Comparison of ENCODE assay signal across 28 cellular contexts in genomic region chr1:208054485-208054884, GRCh38.
DNase-seq lines count a peak whose midpoint lies in the region; ATAC-seq, FAIRE-seq and TF ChIP-seq lines count a peak whose summit lies in the region.
"Had no signal": no experiment of that assay in that cellular context is flagged by ENCODE, and none has a peak within 500 bp of the region (broad histone marks: within the 10 kb centered on the region; RNA-seq: fewer than 3 reads in every experiment).

No MANE protein-coding gene starts in this region.

- H2BK120ac ChIP-seq in mesendoderm (ENCODE audit: low read depth, low read length): no peak overlapping the region

- H3K79me2 ChIP-seq in mesendoderm (ENCODE audit: control insufficient read depth, insufficient read depth, low read length): no peaks in the 10 kb centered on the region

- no peaks in the 10 kb centered on the region for H3K4me1 Mint-ChIP-seq in stimulated activated effector memory CD8-positive, alpha-beta T cell treated with anti-CD3 and anti-CD28 coated beads, Interleukin-12 subunit alpha, Interleukin-12 subunit beta, amount 100 ng/mL, for 72 hours
- H3K4me1 Mint-ChIP-seq: activated B cell treated with CpG ODN at 0.5 μM for 24 hours; activated CD8-positive, alpha-beta memory T cell treated with anti-CD3 and anti-CD28 coated beads, Interleukin-2, amount 10 ng/mL, durations not matched to agents 7 days and 5 days had no signal

- no peak overlapping the region for H3K18ac ChIP-seq in mesendoderm (ENCODE audit: low read length)

- no peaks in the 10 kb centered on the region for H4K20me1 ChIP-seq in BLaER1

- H3K79me1 ChIP-seq in mesendoderm (ENCODE audit: low read length): no peaks in the 10 kb centered on the region

- DNase-seq in HT1080 (ENCODE audit: low read depth) (peak; percentile 13), bronchial epithelial cell (ENCODE audit: low read depth) (peak; percentile 40), mesendoderm (no peak), sciatic nerve (ENCODE audit: low spot score) (no peak)
- no peak for DNase-seq in stimulated activated effector memory CD8-positive, alpha-beta T cell treated with anti-CD3 and anti-CD28 coated beads, Interleukin-12 subunit alpha, Interleukin-12 subunit beta, amount 100 ng/mL, for 72 hours (ENCODE audit: low spot score in 2 of 2)
- no peak for DNase-seq in activated naive CD4-positive, alpha-beta T cell treated with anti-CD3 and anti-CD28 coated beads, Interleukin-2, amount 50 U/mL, for 16 hours
- DNase-seq: activated B cell treated with CpG ODN at 0.5 μM for 24 hours; activated CD8-positive, alpha-beta memory T cell treated with anti-CD3 and anti-CD28 coated beads, Interleukin-2, amount 10 ng/mL, durations not matched to agents 7 days and 5 days; activated naive CD4-positive, alpha-beta T cell treated with anti-CD3 and anti-CD28 coated beads for 36 hours; amniotic stem cell; CD4-positive, alpha-beta T cell; cortex of kidney; left ventricle myocardium inferior; NCI-H1092 treated with DMSO at 0.1 percent for 48 hours; NCI-H187; NCI-H2171; NCI-H510A treated with DMSO at 0.1 percent for 48 hours; occipital lobe; Peyer's patch; small intestine; SW 1271; T1000 had no signal

- H3K4me3 Mint-ChIP-seq in stimulated activated effector memory CD8-positive, alpha-beta T cell treated with anti-CD3 and anti-CD28 coated beads, Interleukin-12 subunit alpha, Interleukin-12 subunit beta, amount 100 ng/mL, for 72 hours: no peak overlapping the region
- H3K4me3 Mint-ChIP-seq: activated B cell treated with CpG ODN at 0.5 μM for 24 hours; activated CD8-positive, alpha-beta memory T cell treated with anti-CD3 and anti-CD28 coated beads, Interleukin-2, amount 10 ng/mL, durations not matched to agents 7 days and 5 days; activated naive CD4-positive, alpha-beta T cell treated with anti-CD3 and anti-CD28 coated beads for 36 hours; CD4-positive, alpha-beta T cell had no signal

- H2BK15ac ChIP-seq in mesendoderm (replicated peaks; ENCODE audit: low read depth): no peak overlapping the region

- TF ChIP-seq CTCF in bronchial epithelial cell (IDR thresholded peaks at IDR 0.05; ENCODE audit: insufficient read depth, low read length, severe bottlenecking): no peak

- no peak for FAIRE-seq in bronchial epithelial cell (lab: Jason Lieb, UNC)
- FAIRE-seq: GM12891, H54, islet of Langerhans, small intestine had no signal

- H3K23ac ChIP-seq in mesendoderm (ENCODE audit: low read length): peak overlapping the region; percentile 70

- H3K4me2 ChIP-seq in BLaER1: peak overlapping the region; percentile 38
- no peak overlapping the region for H3K4me2 ChIP-seq in mesendoderm (ENCODE audit: low read length)

- H4K5ac ChIP-seq in mesendoderm (ENCODE audit: low read length): no peak overlapping the region

- H3K27ac Mint-ChIP-seq in stimulated activated effector memory CD8-positive, alpha-beta T cell treated with anti-CD3 and anti-CD28 coated beads, Interleukin-12 subunit alpha, Interleukin-12 subunit beta, amount 100 ng/mL, for 72 hours: no peak overlapping the region
- H3K27ac Mint-ChIP-seq: activated B cell treated with CpG ODN at 0.5 μM for 24 hours; activated CD8-positive, alpha-beta memory T cell treated with anti-CD3 and anti-CD28 coated beads, Interleukin-2, amount 10 ng/mL, durations not matched to agents 7 days and 5 days; activated naive CD4-positive, alpha-beta T cell treated with anti-CD3 and anti-CD28 coated beads for 36 hours; CD4-positive, alpha-beta T cell had no signal

- H3K27ac ChIP-seq in BLaER1 (no peak overlapping the region), mesendoderm (ENCODE audit: low read depth, low read length) (no peak overlapping the region)
- H3K27ac ChIP-seq: cardiac muscle cell, left ventricle myocardium inferior, Peyer's patch, tibial nerve had no signal

- H3K9me3 Mint-ChIP-seq in stimulated activated effector memory CD8-positive, alpha-beta T cell treated with anti-CD3 and anti-CD28 coated beads, Interleukin-12 subunit alpha, Interleukin-12 subunit beta, amount 100 ng/mL, for 72 hours: no peaks in the 10 kb centered on the region
- H3K9me3 Mint-ChIP-seq: activated B cell treated with CpG ODN at 0.5 μM for 24 hours; activated naive CD4-positive, alpha-beta T cell treated with anti-CD3 and anti-CD28 coated beads for 36 hours; CD4-positive, alpha-beta T cell had no signal

- H3K36me3 ChIP-seq in BLaER1: no peaks in the 10 kb centered on the region
- H3K36me3 ChIP-seq in bronchial epithelial cell (ENCODE audit: control insufficient read depth, insufficient read depth, low read length): peaks cover 11% of the 10 kb centered on the region
- peaks cover 5% of the 10 kb centered on the region for H3K36me3 ChIP-seq in mesendoderm (ENCODE audit: control insufficient read depth, insufficient read depth, low read length)

- H4K8ac ChIP-seq in mesendoderm (ENCODE audit: low read depth, low read length): no peak overlapping the region

- WGBS in mesendoderm (ENCODE audit: extremely low coverage, insufficient coverage, low lambda C conversion rate): no CpG with 5 or more reads among the region's 6 CpGs

- H3K27me3 ChIP-seq in BLaER1 (no peaks in the 10 kb centered on the region), bronchial epithelial cell (ENCODE audit: control insufficient read depth, insufficient read depth, low read length) (no peaks in the 10 kb centered on the region), mesendoderm (ENCODE audit: insufficient read depth, low read length, poor library complexity) (no peaks in the 10 kb centered on the region)
- H3K27me3 ChIP-seq: cardiac muscle cell, Peyer's patch, tibial nerve had no signal

- H3K9ac ChIP-seq in BLaER1 (no peak overlapping the region), mesendoderm (ENCODE audit: low read length) (peak overlapping the region; percentile 37)

- no peak for ATAC-seq in stimulated activated effector memory CD8-positive, alpha-beta T cell treated with anti-CD3 and anti-CD28 coated beads, Interleukin-12 subunit alpha, Interleukin-12 subunit beta, amount 100 ng/mL, for 72 hours
- ATAC-seq in sciatic nerve: no peak
- ATAC-seq: activated CD8-positive, alpha-beta memory T cell treated with anti-CD3 and anti-CD28 coated beads, Interleukin-2, amount 10 ng/mL, durations not matched to agents 7 days and 5 days had no signal

- H2AK5ac ChIP-seq in mesendoderm (ENCODE audit: low read length): no peak overlapping the region

- intact Hi-C loops in sciatic nerve (cut with DNase I): no loop called here

- H3K4me3 ChIP-seq in BLaER1 (no peak overlapping the region), bronchial epithelial cell (ENCODE audit: low read depth, low read length) (no peak overlapping the region), mesendoderm (ENCODE audit: low read length) (no peak overlapping the region)
- H3K4me3 ChIP-seq: cardiac muscle cell, left ventricle myocardium inferior, Peyer's patch, tibial nerve had no signal

- H3K56ac ChIP-seq in mesendoderm (ENCODE audit: low read length): peak overlapping the region; percentile 51

- peak overlapping the region; percentile 65 for H2BK5ac ChIP-seq in mesendoderm (ENCODE audit: low read length)

- H3K9me3 ChIP-seq in BLaER1: no peaks in the 10 kb centered on the region
- H3K9me3 ChIP-seq: left ventricle myocardium inferior, Peyer's patch, tibial nerve had no signal

- H3K4me1 ChIP-seq in BLaER1 (peaks cover 16% of the 10 kb centered on the region), mesendoderm (ENCODE audit: control insufficient read depth, low read depth, low read length) (peaks cover 11% of the 10 kb centered on the region)
- H3K4me1 ChIP-seq: left ventricle myocardium inferior had no signal

- no peaks in the 10 kb centered on the region for H3K36me3 Mint-ChIP-seq in stimulated activated effector memory CD8-positive, alpha-beta T cell treated with anti-CD3 and anti-CD28 coated beads, Interleukin-12 subunit alpha, Interleukin-12 subunit beta, amount 100 ng/mL, for 72 hours
- H3K36me3 Mint-ChIP-seq: activated CD8-positive, alpha-beta memory T cell treated with anti-CD3 and anti-CD28 coated beads, Interleukin-2, amount 10 ng/mL, durations not matched to agents 7 days and 5 days had no signal

- no peak overlapping the region for H3K4ac ChIP-seq in mesendoderm (ENCODE audit: low read depth, low read length)

Comparison
In these comparisons a context has a peak if more than half of its experiments do, and no peak if none do; other contexts are left out.
1. DNase-seq: peak in HT1080 (single experiment) and bronchial epithelial cell (single experiment); none in mesendoderm (single experiment), stimulated activated effector memory CD8-positive, alpha-beta T cell treated with anti-CD3 and anti-CD28 coated beads, Interleukin-12 subunit alpha, Interleukin-12 subunit beta, amount 100 ng/mL, for 72 hours (0 of 2), sciatic nerve (single experiment) and activated naive CD4-positive, alpha-beta T cell treated with anti-CD3 and anti-CD28 coated beads, Interleukin-2, amount 50 U/mL, for 16 hours (single experiment).